12 cellular contexts compared by ENCODE assay signal in the genomic region with DNA sequence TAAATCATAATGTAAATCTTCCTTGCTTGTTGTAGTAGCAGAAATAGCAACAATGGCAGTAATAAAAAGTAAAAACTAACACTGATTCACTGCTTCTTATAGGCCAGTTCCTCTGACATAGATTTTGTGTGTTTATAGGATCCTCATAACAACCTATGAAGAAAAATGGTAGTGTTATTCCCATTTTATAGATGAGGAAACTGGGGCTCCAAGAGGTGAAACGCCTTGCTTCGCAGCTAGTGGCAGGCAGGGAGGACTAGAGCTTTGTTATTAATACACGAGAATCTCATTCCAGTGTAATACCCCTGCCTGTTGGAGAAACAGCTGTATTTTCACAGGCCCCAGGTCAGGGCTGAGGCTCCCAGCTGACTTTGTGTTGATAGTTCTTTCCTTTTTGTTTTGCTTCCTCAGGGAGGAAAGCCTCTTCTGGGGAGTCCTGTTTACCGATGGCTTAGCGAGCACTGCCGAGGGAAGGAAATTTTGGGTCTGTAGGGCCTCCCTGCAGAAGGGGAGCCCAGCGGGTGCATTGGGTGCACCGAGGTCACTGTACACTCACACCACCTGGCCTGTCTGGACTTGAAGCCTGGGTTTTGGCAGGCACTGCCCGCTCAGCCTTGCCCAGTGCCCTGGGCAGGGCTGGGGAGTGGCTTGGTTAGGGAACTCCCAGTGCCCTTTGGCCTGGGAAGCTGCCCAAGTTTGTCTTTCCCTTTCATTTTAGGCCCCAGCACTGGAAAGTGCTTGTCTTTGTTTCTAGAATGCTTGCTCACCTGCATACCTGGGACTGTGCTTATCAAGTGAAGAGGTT. TPM values are rescaled to one million over a fixed set of nuclear protein-coding genes. Genes with fewer than 3 reads are reported as not detected.
A peak's percentile ranks its signal among the peaks of the same experiment; 100 is the strongest.
DNase-seq lines count a peak whose midpoint lies in the region; ATAC-seq, FAIRE-seq and TF ChIP-seq lines count a peak whose summit lies in the region.
"Had no signal": no experiment of that assay in that cellular context is flagged by ENCODE, and none has a peak within 500 bp of the region (broad histone marks: within the 10 kb centered on the region; RNA-seq: fewer than 3 reads in every experiment).

No MANE protein-coding gene starts in this region.

- H3K36me3 Mint-ChIP-seq in natural killer cell treated with Interleukin-12 subunit alpha and Interleukin-12 subunit beta and Interleukin-15 and Interleukin-18, amount 100 ng/mL, for 72 hours: no peaks in the 10 kb centered on the region
- H3K36me3 Mint-ChIP-seq: CD4-positive, alpha-beta memory T cell had no signal

- no peak for TF ChIP-seq POLR2A in K562 (conservative IDR thresholded peaks at IDR 0.05)

- H3K9me1 ChIP-seq in K562 (ENCODE audit: control insufficient read depth, insufficient read depth, low read length): no peaks in the 10 kb centered on the region

- no peaks in the 10 kb centered on the region for H3K79me2 ChIP-seq in K562 (ENCODE audit: control insufficient read depth, insufficient read depth, low read length)

- no peaks in the 10 kb centered on the region for H3K27me3 ChIP-seq in HUES48 (ENCODE audit: control insufficient read depth, insufficient read depth, low read length)
- H3K27me3 ChIP-seq in K562 (ENCODE audit: control insufficient read depth in 2 of 2, insufficient read depth in 2 of 2, low read length in 2 of 2): peaks cover 0 to 12% of the 10 kb centered on the region in 2 experiments; a peak in 1 of 5 replicates
- H3K27me3 ChIP-seq in skeletal muscle tissue (ENCODE audit: control insufficient read depth in 3 of 3, insufficient read depth in 3 of 3, low read length in 3 of 3): no peaks in the 10 kb centered on the region

- WGBS in K562 (ENCODE audit: insufficient coverage, low coverage, missing lambda C conversion rate): under 1% methylated on average over 9 of the region's 9 CpGs

- H3K9me3 Mint-ChIP-seq in natural killer cell treated with Interleukin-12 subunit alpha and Interleukin-12 subunit beta and Interleukin-15 and Interleukin-18, amount 100 ng/mL, for 72 hours: no peaks in the 10 kb centered on the region
- H3K9me3 Mint-ChIP-seq: CD4-positive, alpha-beta memory T cell had no signal

- H3K27ac Mint-ChIP-seq in natural killer cell treated with Interleukin-12 subunit alpha and Interleukin-12 subunit beta and Interleukin-15 and Interleukin-18, amount 100 ng/mL, for 72 hours: no peak overlapping the region
- H3K27ac Mint-ChIP-seq: CD4-positive, alpha-beta memory T cell had no signal

- H2AFZ ChIP-seq in K562 (ENCODE audit: low read depth, low read length): no peak overlapping the region

- DNase-seq in K562 (ENCODE audit: extremely low read depth in 1 of 4, low spot score in 3 of 4) (no peak), left colon (peak; percentile 88 to 90), NCI-H2107 treated with DMSO at 0.1 percent for 48 hours (lab: John Stamatoyannopoulos, UW; ENCODE audit: unreplicated experiment) (no peak), amniotic stem cell (lab: John Stamatoyannopoulos, UW) (no peak)
- DNase-seq in natural killer cell treated with Interleukin-12 subunit alpha and Interleukin-12 subunit beta and Interleukin-15 and Interleukin-18, amount 100 ng/mL, for 72 hours (ENCODE audit: low spot score): no peak
- DNase-seq: CD4-positive, alpha-beta memory T cell; NCI-H1105 treated with DMSO at 0.1 percent for 48 hours had no signal

- CTCF ChIA-PET in K562 (lab: Yijun Ruan, JAX; ENCODE audit: low intra/inter-chr PET ratio): no interaction called here

- in situ Hi-C loops in K562 (cut with MboI): no loop called here

- H3K9ac ChIP-seq in HUES48 (ENCODE audit: low read depth, low read length) (no peak overlapping the region), K562 (ENCODE audit: insufficient read depth in 1 of 2, low read depth in 2 of 2, low read length in 2 of 2) (no peak overlapping the region), skeletal muscle tissue (ENCODE audit: low read depth in 1 of 3, low read length in 3 of 3) (peak overlapping the region in 1 of 3 donors; percentile 25)

- ATAC-seq in K562 (no peak), left colon (peak; percentile 91), SK-N-SH treated with all-trans-retinoic acid at 6 μM for 48 hours (no peak)
- no peak for ATAC-seq in natural killer cell treated with Interleukin-12 subunit alpha and Interleukin-12 subunit beta and Interleukin-15 and Interleukin-18, amount 100 ng/mL, for 72 hours

- POLR2A ChIA-PET in K562 (lab: Yijun Ruan, JAX): no interaction called here

- H3K4me2 ChIP-seq in K562 (ENCODE audit: insufficient read depth, low read length): no peak overlapping the region

- H3K27ac ChIP-seq in HUES48 (ENCODE audit: low read depth, low read length) (peak overlapping the region; percentile 27), K562 (ENCODE audit: extremely low read depth, low read depth, low read length) (no peak overlapping the region), skeletal muscle tissue (ENCODE audit: low read depth, low read length) (peak overlapping the region; percentile 52)

- no peaks in the 10 kb centered on the region; the same call in 1 of the 2 replicates for H4K20me1 ChIP-seq in K562 (replicated peaks; ENCODE audit: control insufficient read depth, insufficient read depth, low read length)

- no peak for TF ChIP-seq EP300 in K562 (IDR thresholded peaks at IDR 0.05; ENCODE audit: low read length)

- H3K4me3 ChIP-seq in HUES48 (ENCODE audit: low read depth, low read length) (no peak overlapping the region), K562 (no peak overlapping the region), skeletal muscle tissue (ENCODE audit: low read length in 3 of 3) (peak overlapping the region in 2 of 3 donors; percentile 7 to 14)

- intact Hi-C loops in K562 (cut with micrococcal nuclease) (no loop called here), left colon (cut with DNase I, micrococcal nuclease) (no loop called here)

- H3K4me1 ChIP-seq in HUES48 (ENCODE audit: control insufficient read depth, insufficient read depth, low read length) (peaks cover 21% of the 10 kb centered on the region), K562 (replicated peaks in 1 of 2; ENCODE audit: control insufficient read depth in 2 of 2, insufficient read depth in 2 of 2, low read length in 2 of 2) (no peaks in the 10 kb centered on the region), skeletal muscle tissue (ENCODE audit: control insufficient read depth in 3 of 3, insufficient read depth in 3 of 3, low read length in 3 of 3) (peaks cover 36 to 51% (median 41%) of the 10 kb centered on the region in 3 donors)

- peaks cover 8 to 10% of the 10 kb centered on the region in 2 donors for H3K4me1 Mint-ChIP-seq in natural killer cell treated with Interleukin-12 subunit alpha and Interleukin-12 subunit beta and Interleukin-15 and Interleukin-18, amount 100 ng/mL, for 72 hours (ENCODE audit: low read depth in 2 of 2)
- H3K4me1 Mint-ChIP-seq: CD4-positive, alpha-beta memory T cell had no signal

- H3K9me3 ChIP-seq in HUES48 (ENCODE audit: control insufficient read depth, insufficient read depth, low read length): no peaks in the 10 kb centered on the region
- no peaks in the 10 kb centered on the region for H3K9me3 ChIP-seq in K562 (replicated peaks; ENCODE audit: control insufficient read depth, insufficient read depth, low read depth, low read length)
- H3K9me3 ChIP-seq in skeletal muscle tissue (ENCODE audit: control insufficient read depth in 3 of 3, low read length in 3 of 3): peaks cover 0 to 2% (median 0%) of the 10 kb centered on the region in 3 donors

- H3K4me3 Mint-ChIP-seq in natural killer cell treated with Interleukin-12 subunit alpha and Interleukin-12 subunit beta and Interleukin-15 and Interleukin-18, amount 100 ng/mL, for 72 hours: no peak overlapping the region
- H3K4me3 Mint-ChIP-seq: CD4-positive, alpha-beta memory T cell had no signal

- BruUV-seq in K562 (replicated peaks; lab: Mats Ljungman, UMichigan): no TSS peak

- no peak for TF ChIP-seq CTCF in K562 (IDR thresholded peaks at IDR 0.05 in 2 of 3, conservative IDR thresholded peaks at IDR 0.05 in 1 of 3; ENCODE audit: insufficient read depth in 2 of 3, low read depth in 1 of 3, low read length in 3 of 3)

- FAIRE-seq in K562 (lab: Jason Lieb, UNC): no peak

- H3K36me3 ChIP-seq in HUES48 (ENCODE audit: control insufficient read depth, insufficient read depth, low read length) (no peaks in the 10 kb centered on the region), K562 (ENCODE audit: control insufficient read depth, insufficient read depth, low read length) (no peaks in the 10 kb centered on the region), skeletal muscle tissue (ENCODE audit: control insufficient read depth in 3 of 3, insufficient read depth in 3 of 3, low read length in 3 of 3) (no peaks in the 10 kb centered on the region)

- H3K27me3 Mint-ChIP-seq in natural killer cell treated with Interleukin-12 subunit alpha and Interleukin-12 subunit beta and Interleukin-15 and Interleukin-18, amount 100 ng/mL, for 72 hours: no peaks in the 10 kb centered on the region
- H3K27me3 Mint-ChIP-seq: CD4-positive, alpha-beta memory T cell had no signal

- TF ChIP-seq RAD21 in K562 (CRISPR knock-in tag; conservative IDR thresholded peaks at IDR 0.05 in 1 of 2, IDR thresholded peaks at IDR 0.05 in 1 of 2): no peak

RNA-seq across cellular contexts. Expression of gene KIAA1671, which starts 13.5 kb away (rescaled TPM):
- total RNA-seq in K562 (2011; cell fraction: chromatin; rRNA removed; ENCODE audit: low replicate concordance): 0.09 TPM in 2 replicates
- total RNA-seq in K562 (2011; cell fraction: nucleolus; rRNA removed): 0.13 and 0.17 TPM in 2 replicates
- total RNA-seq in K562 (2011; cell fraction: nucleoplasm; rRNA removed): 0.15 TPM in 2 replicates
- total RNA-seq in K562 (2014; rRNA removed): not detected in 2 replicates
- total RNA-seq in K562 (2014; rRNA removed; fragmentation: Illumina TruSeq; extraction: Trizol): 0.03 TPM in 1 of 2 replicates, not detected in the other
- not detected in 2 replicates for total RNA-seq in K562 (2015; rRNA removed; fragmentation: Illumina TruSeq; extraction: Trizol)
- total RNA-seq in K562 (2021): 0.11 TPM in 2 replicates
- under 0.01 TPM in 1 of 2 replicates, not detected in the other for polyA plus RNA-seq in K562 (2011; rRNA removed)
- polyA plus RNA-seq in K562 (2011; cell fraction: cytosol; rRNA removed): under 0.01 and 0.01 TPM in 2 replicates
- polyA plus RNA-seq in K562 (2011; cell fraction: nucleus; rRNA removed): 0.01 TPM in 1 of 2 replicates, not detected in the other
- 0.01 and 0.07 TPM in 2 replicates for polyA plus RNA-seq in K562 (2012)
- polyA plus RNA-seq in K562 (2014; fragmentation: Illumina TruSeq; extraction: Trizol): 0.01 TPM in 1 of 2 replicates, not detected in the other
- not detected for polyA plus RNA-seq in K562 (2014; fragmentation: Nextera tagmentation; extraction: Ambion mirVana)
- polyA plus RNA-seq in K562 (2014; rRNA removed): 0.03 TPM in 1 of 2 replicates, not detected in the other
- 0.04 TPM in 1 of 2 replicates, not detected in the other for polyA minus RNA-seq in K562 (2011; rRNA and poly(A)+ RNA removed)
- 0.18 TPM in 1 of 2 replicates, not detected in the other for polyA minus RNA-seq in K562 (2011; cell fraction: cytosol; rRNA and poly(A)+ RNA removed)
- 0.11 TPM in 1 of 2 replicates, not detected in the other for polyA minus RNA-seq in K562 (2011; cell fraction: nucleus; rRNA and poly(A)+ RNA removed)
- 100 to 1,000 TPM; 100 to 106 TPM for total RNA-seq in left colon
- total RNA-seq in skeletal muscle tissue: 11.5 TPM
- total RNA-seq in natural killer cell treated with Interleukin-12 subunit alpha and Interleukin-12 subunit beta and Interleukin-15 and Interleukin-18, amount 100 ng/mL, for 72 hours: 10 to 100 TPM; 11.7 to 21.3 TPM

RNA-seq across cellular contexts. Expression of gene LHFPL7, which starts 19.5 kb away (rescaled TPM):
- total RNA-seq in K562 (2011; cell fraction: chromatin; rRNA removed; ENCODE audit: low replicate concordance): not detected in 2 replicates
- not detected in 2 replicates for total RNA-seq in K562 (2011; cell fraction: nucleolus; rRNA removed)
- not detected in 2 replicates for total RNA-seq in K562 (2011; cell fraction: nucleoplasm; rRNA removed)
- total RNA-seq in K562 (2014; rRNA removed) (not detected in 2 replicates), K562 (2014; rRNA removed; fragmentation: Illumina TruSeq; extraction: Trizol) (not detected in 2 replicates), K562 (2015; rRNA removed; fragmentation: Illumina TruSeq; extraction: Trizol) (not detected in 2 replicates), K562 (2021) (not detected in 2 replicates), left colon (under 1 TPM in 1 of 2 donors, not detected in 1; 0.42 TPM), skeletal muscle tissue (not detected)
- polyA plus RNA-seq in K562 (2011; rRNA removed) (not detected in 2 replicates), K562 (2014; fragmentation: Illumina TruSeq; extraction: Trizol) (not detected in 2 replicates), K562 (2014; fragmentation: Nextera tagmentation; extraction: Ambion mirVana) (not detected), K562 (2014; rRNA removed) (not detected in 2 replicates)
- not detected in 2 replicates for polyA plus RNA-seq in K562 (2011; cell fraction: cytosol; rRNA removed)
- polyA plus RNA-seq in K562 (2011; cell fraction: nucleus; rRNA removed): not detected in 2 replicates
- polyA plus RNA-seq in K562 (2012): not detected in 2 replicates
- not detected in 2 replicates for polyA minus RNA-seq in K562 (2011; rRNA and poly(A)+ RNA removed)
- polyA minus RNA-seq in K562 (2011; cell fraction: cytosol; rRNA and poly(A)+ RNA removed): not detected in 2 replicates
- not detected in 2 replicates for polyA minus RNA-seq in K562 (2011; cell fraction: nucleus; rRNA and poly(A)+ RNA removed)
- total RNA-seq in natural killer cell treated with Interleukin-12 subunit alpha and Interleukin-12 subunit beta and Interleukin-15 and Interleukin-18, amount 100 ng/mL, for 72 hours: not detected
- total RNA-seq: CD4-positive, alpha-beta memory T cell; cerebellum; temporal lobe had no signal
- polyA plus RNA-seq: CD4-positive, alpha-beta memory T cell had no signal

Comparison
In these comparisons a context has a peak if more than half of its experiments do, and no peak if none do; other contexts are left out.
1. H3K4me3 ChIP-seq: peak in skeletal muscle tissue (2 of 3); none in HUES48 (single experiment) and K562 (single experiment).
2. DNase-seq: peak in left colon (2 of 2); none in K562 (0 of 4), natural killer cell treated with Interleukin-12 subunit alpha and Interleukin-12 subunit beta and Interleukin-15 and Interleukin-18, amount 100 ng/mL, for 72 hours (single experiment), NCI-H2107 treated with DMSO at 0.1 percent for 48 hours (single experiment) and amniotic stem cell (single experiment).
3. RNA of gene KIAA1671, which starts 13.5 kb away (total RNA-seq): 100 to 106 TPM in left colon, 11.7 to 21.3 TPM in natural killer cell treated with Interleukin-12 subunit alpha and Interleukin-12 subunit beta and Interleukin-15 and Interleukin-18, amount 100 ng/mL, for 72 hours and 11.5 TPM in skeletal muscle tissue (single experiment); 0.03 to 0.17 TPM in K562; every median in the first group is over 10 times any median in the second.